In genomic region chr1:228302086-228302485, GRCh38 we compare ENCODE assay signal across 29 cellular contexts.
"Had no signal": no experiment of that assay in that cellular context is flagged by ENCODE, and none has a peak within 500 bp of the region (broad histone marks: within the 10 kb centered on the region; RNA-seq: fewer than 3 reads in every experiment).

No MANE protein-coding gene starts in this region.

- H3K9ac ChIP-seq: neural progenitor cell, parathyroid adenoma had no signal

- H3K4me3 Mint-ChIP-seq: naive B cell; natural killer cell; nephron progenitor cell; neural progenitor cell; stimulated activated effector memory CD8-positive, alpha-beta T cell treated with anti-CD3 and anti-CD28 coated beads, Interleukin-12 subunit alpha, Interleukin-12 subunit beta, amount 100 ng/mL, for 72 hours; stimulated activated naive CD8-positive, alpha-beta T cell treated with anti-CD3 and anti-CD28 coated beads, Interleukin-15, Interleukin-2, amounts not matched to agents 100 ng/mL and 50 ng/mL, for 24 hours had no signal

- H3K27me3 ChIP-seq: heart right ventricle, hepatocyte, neural progenitor cell, neutrophil, right atrium auricular region, spleen, testis, thyroid gland, transverse colon, upper lobe of left lung, vagina had no signal

- H3K4me1 Mint-ChIP-seq: naive B cell; natural killer cell; nephron progenitor cell; neural progenitor cell; stimulated activated effector memory CD8-positive, alpha-beta T cell treated with anti-CD3 and anti-CD28 coated beads, Interleukin-12 subunit alpha, Interleukin-12 subunit beta, amount 100 ng/mL, for 72 hours had no signal

- H3K36me3 ChIP-seq: lower lobe of right lung, neutrophil, thyroid gland, transverse colon had no signal

- H3K27me3 Mint-ChIP-seq: naive B cell; stimulated activated naive CD8-positive, alpha-beta T cell treated with anti-CD3 and anti-CD28 coated beads, Interleukin-15, Interleukin-2, amounts not matched to agents 100 ng/mL and 50 ng/mL, for 24 hours had no signal

- H3K4me3 ChIP-seq: heart right ventricle, hepatocyte, lower lobe of right lung, neural progenitor cell, right atrium auricular region, spleen, testis, thyroid gland, transverse colon, upper lobe of left lung, vagina had no signal

- H3K27ac Mint-ChIP-seq: naive B cell; natural killer cell; nephron progenitor cell; neural progenitor cell; stimulated activated effector memory CD8-positive, alpha-beta T cell treated with anti-CD3 and anti-CD28 coated beads, Interleukin-12 subunit alpha, Interleukin-12 subunit beta, amount 100 ng/mL, for 72 hours; stimulated activated naive CD8-positive, alpha-beta T cell treated with anti-CD3 and anti-CD28 coated beads, Interleukin-15, Interleukin-2, amounts not matched to agents 100 ng/mL and 50 ng/mL, for 24 hours had no signal

- DNase-seq: heart right ventricle; islet precursor cell; lower lobe of right lung; mammary epithelial cell; mesenchymal stem cell; naive B cell; natural killer cell; nephron progenitor cell; occipital lobe; small intestine; stimulated activated CD4-positive, alpha-beta T cell treated with anti-CD3 and anti-CD28 coated beads, Interleukin-4, amount 100 ng/mL, for 24 hours; stimulated activated naive CD4-positive, alpha-beta T cell; substantia nigra; testis; thyroid gland had no signal

- H3K36me3 Mint-ChIP-seq: stimulated activated effector memory CD8-positive, alpha-beta T cell treated with anti-CD3 and anti-CD28 coated beads, Interleukin-12 subunit alpha, Interleukin-12 subunit beta, amount 100 ng/mL, for 72 hours had no signal

- ATAC-seq: heart right ventricle; left lobe of liver; left ventricle myocardium superior; lower lobe of right lung; natural killer cell; sciatic nerve; stimulated activated effector memory CD8-positive, alpha-beta T cell treated with anti-CD3 and anti-CD28 coated beads, Interleukin-12 subunit alpha, Interleukin-12 subunit beta, amount 100 ng/mL, for 72 hours had no signal

- H3K9me3 ChIP-seq: testis, thyroid gland had no signal

- H3K27ac ChIP-seq: heart right ventricle, hepatocyte, lower lobe of right lung, neural progenitor cell, neutrophil, parathyroid adenoma, right atrium auricular region, spleen, testis, thyroid gland, transverse colon, upper lobe of left lung, vagina had no signal

- H3K4me1 ChIP-seq: lower lobe of right lung, neural progenitor cell, parathyroid adenoma, right atrium auricular region, spleen, testis, thyroid gland, transverse colon, upper lobe of left lung, vagina had no signal
